Comparison of ENCODE assay signal across 1 cellular context in the genomic region with DNA sequence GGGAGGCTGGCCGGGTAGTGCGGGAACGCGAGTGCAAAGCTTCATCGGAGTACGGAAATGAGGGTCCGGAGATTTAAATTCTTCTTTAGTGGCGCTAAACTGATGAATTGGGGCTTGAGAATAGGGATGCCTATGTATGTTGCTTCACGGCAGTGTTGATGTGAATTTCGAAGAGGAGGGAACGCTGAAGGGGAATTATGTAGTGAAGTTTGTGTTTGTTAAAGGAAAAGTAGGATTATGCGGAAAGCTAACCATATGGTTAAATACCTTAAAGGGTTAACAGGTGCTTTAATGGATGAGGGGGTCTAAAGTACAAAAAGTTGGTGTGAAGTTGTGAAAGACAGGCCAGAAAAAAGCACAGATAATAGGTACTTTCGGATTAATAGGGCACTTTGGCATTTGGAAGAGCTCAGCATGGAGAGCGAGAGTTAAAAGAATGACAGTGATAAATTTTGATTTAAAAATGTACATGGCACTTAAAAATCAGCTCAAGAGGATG.
TF ChIP-seq lines count a peak whose summit lies in the region.

No MANE protein-coding gene starts in this region.

TF ChIP-seq in HepG2, 621 proteins besides CTCF, POLR2A, EP300 and RAD21 (continued from another document):
- TF ChIP-seq, protein P1, sequence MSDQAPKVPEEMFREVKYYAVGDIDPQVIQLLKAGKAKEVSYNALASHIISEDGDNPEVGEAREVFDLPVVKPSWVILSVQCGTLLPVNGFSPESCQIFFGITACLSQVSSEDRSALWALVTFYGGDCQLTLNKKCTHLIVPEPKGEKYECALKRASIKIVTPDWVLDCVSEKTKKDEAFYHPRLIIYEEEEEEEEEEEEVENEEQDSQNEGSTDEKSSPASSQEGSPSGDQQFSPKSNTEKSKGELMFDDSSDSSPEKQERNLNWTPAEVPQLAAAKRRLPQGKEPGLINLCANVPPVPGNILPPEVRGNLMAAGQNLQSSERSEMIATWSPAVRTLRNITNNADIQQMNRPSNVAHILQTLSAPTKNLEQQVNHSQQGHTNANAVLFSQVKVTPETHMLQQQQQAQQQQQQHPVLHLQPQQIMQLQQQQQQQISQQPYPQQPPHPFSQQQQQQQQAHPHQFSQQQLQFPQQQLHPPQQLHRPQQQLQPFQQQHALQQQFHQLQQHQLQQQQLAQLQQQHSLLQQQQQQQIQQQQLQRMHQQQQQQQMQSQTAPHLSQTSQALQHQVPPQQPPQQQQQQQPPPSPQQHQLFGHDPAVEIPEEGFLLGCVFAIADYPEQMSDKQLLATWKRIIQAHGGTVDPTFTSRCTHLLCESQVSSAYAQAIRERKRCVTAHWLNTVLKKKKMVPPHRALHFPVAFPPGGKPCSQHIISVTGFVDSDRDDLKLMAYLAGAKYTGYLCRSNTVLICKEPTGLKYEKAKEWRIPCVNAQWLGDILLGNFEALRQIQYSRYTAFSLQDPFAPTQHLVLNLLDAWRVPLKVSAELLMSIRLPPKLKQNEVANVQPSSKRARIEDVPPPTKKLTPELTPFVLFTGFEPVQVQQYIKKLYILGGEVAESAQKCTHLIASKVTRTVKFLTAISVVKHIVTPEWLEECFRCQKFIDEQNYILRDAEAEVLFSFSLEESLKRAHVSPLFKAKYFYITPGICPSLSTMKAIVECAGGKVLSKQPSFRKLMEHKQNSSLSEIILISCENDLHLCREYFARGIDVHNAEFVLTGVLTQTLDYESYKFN (CRISPR knock-in tag; conservative IDR thresholded peaks at IDR 0.05) = peak; percentile 24; the same call in 1 of the 2 replicates
- TF ChIP-seq AGO1 (IDR thresholded peaks at IDR 0.05; ENCODE audit: low read depth, low read length, poor library complexity, severe bottlenecking) (no peak), YEATS2 (CRISPR knock-in tag; IDR thresholded peaks at IDR 0.05; ENCODE audit: borderline replicate concordance) (no peak), ZNF652 (CRISPR knock-in tag; IDR thresholded peaks at IDR 0.05; ENCODE audit: borderline replicate concordance, low read depth) (peak; percentile 94), SOX5 (CRISPR knock-in tag; IDR thresholded peaks at IDR 0.05; ENCODE audit: borderline replicate concordance) (0 out of 2 replicates have a peak, but pooled peaks have one; percentile 16), TBX2 (CRISPR knock-in tag; IDR thresholded peaks at IDR 0.05; ENCODE audit: borderline replicate concordance) (peak; percentile 27; the same call in 1 of the 2 replicates)
- TF ChIP-seq, protein P2, sequence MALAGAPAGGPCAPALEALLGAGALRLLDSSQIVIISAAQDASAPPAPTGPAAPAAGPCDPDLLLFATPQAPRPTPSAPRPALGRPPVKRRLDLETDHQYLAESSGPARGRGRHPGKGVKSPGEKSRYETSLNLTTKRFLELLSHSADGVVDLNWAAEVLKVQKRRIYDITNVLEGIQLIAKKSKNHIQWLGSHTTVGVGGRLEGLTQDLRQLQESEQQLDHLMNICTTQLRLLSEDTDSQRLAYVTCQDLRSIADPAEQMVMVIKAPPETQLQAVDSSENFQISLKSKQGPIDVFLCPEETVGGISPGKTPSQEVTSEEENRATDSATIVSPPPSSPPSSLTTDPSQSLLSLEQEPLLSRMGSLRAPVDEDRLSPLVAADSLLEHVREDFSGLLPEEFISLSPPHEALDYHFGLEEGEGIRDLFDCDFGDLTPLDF (CRISPR knock-in tag; IDR thresholded peaks at IDR 0.05) = 0 out of 2 replicates have a peak, but pooled peaks have one; percentile 38
